8 cellular contexts compared by ENCODE assay signal in the genomic region with DNA sequence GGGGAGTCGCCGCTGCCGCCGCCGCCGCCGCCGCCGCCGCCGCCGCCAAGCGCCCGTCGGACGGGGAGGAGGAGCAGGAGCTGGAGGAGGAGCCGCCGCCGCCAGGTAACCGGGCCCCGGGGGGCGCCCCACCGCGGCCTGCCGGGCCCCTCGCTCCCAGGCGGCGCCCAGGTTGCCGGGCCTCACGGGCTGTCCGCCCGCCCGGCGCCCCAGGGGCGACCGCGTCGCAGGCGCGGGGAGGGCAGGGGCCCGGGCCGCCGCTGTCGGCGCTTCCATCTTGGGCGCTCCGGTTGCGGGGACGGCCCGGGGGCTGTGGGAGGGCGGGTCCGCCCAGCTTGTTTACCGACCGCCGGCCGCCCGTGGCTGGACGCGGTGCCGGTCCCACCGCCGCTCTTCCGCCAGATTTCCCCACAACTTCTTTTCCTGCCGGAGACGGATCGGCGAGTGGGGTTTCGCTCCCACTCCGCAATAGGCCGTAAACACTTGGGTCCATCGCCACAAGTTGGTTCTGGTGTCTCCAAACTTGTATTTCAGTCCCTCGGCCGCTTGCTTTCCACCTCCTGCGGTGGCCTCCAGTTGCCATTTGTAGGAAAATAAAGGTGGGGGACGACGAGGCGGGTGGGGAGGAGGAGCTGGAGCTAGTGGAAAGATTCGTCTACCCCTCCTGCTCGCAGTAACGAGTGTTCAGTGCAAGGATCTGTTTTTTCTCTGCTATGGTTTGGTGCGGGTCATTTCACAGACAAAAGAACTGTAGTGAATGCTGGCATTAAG. TPM values are rescaled to one million over a fixed set of nuclear protein-coding genes. Genes with fewer than 3 reads are reported as not detected.
DNase-seq lines count a peak whose midpoint lies in the region; ATAC-seq lines count a peak whose summit lies in the region.

No MANE protein-coding gene starts in this region.

- peaks cover 2% of the 10 kb centered on the region for H3K36me3 Mint-ChIP-seq in activated CD4-positive, alpha-beta T cell treated with anti-CD3 and anti-CD28 coated beads, Interleukin-2, amount 10 ng/mL, durations not matched to agents 24 days and 14 days (ENCODE audit: low read depth)
- peaks cover 5% of the 10 kb centered on the region for H3K36me3 Mint-ChIP-seq in memory B cell

- H3K36me3 ChIP-seq in KOPT-K1 (ENCODE audit: insufficient read depth, low read length): no peaks in the 10 kb centered on the region

- H3K27ac Mint-ChIP-seq in activated CD4-positive, alpha-beta T cell treated with anti-CD3 and anti-CD28 coated beads, Interleukin-2, amount 10 ng/mL, durations not matched to agents 24 days and 14 days: peak overlapping the region; percentile 95
- peak overlapping the region; percentile 97 for H3K27ac Mint-ChIP-seq in memory B cell

- peak; percentile 15 for ATAC-seq in GM21619 (IDR thresholded peaks at IDR 0.05; ENCODE audit: unreplicated experiment)
- no peak for ATAC-seq in memory B cell (ENCODE audit: low read depth)

- DNase-seq in EL: peak; percentile 44
- peak; percentile 82 for DNase-seq in activated CD4-positive, alpha-beta T cell treated with anti-CD3 and anti-CD28 coated beads, Interleukin-2, amount 10 ng/mL, durations not matched to agents 24 days and 14 days
- peak; percentile 67 for DNase-seq in ecto neural progenitor cell (ENCODE audit: low spot score)
- peak; percentile 18 to 27 for DNase-seq in memory B cell (ENCODE audit: low spot score in 2 of 2)
- peak; percentile 4 to 8 for DNase-seq in stimulated activated CD8-positive, alpha-beta memory T cell treated with anti-CD3 and anti-CD28 coated beads, Interleukin-15, amount 100 ng/mL, for 48 hours (ENCODE audit: low read depth in 2 of 2)
- DNase-seq in NCI-H2029 (lab: John Stamatoyannopoulos, UW): no peak

- peaks cover 26% of the 10 kb centered on the region for H3K4me1 Mint-ChIP-seq in activated CD4-positive, alpha-beta T cell treated with anti-CD3 and anti-CD28 coated beads, Interleukin-2, amount 10 ng/mL, durations not matched to agents 24 days and 14 days
- H3K4me1 Mint-ChIP-seq in memory B cell: peaks cover 28% of the 10 kb centered on the region

- H3K27me3 Mint-ChIP-seq in activated CD4-positive, alpha-beta T cell treated with anti-CD3 and anti-CD28 coated beads, Interleukin-2, amount 10 ng/mL, durations not matched to agents 24 days and 14 days: peaks cover 4% of the 10 kb centered on the region
- peaks cover 4% of the 10 kb centered on the region for H3K27me3 Mint-ChIP-seq in memory B cell

- intact Hi-C loops in activated CD4-positive, alpha-beta T cell treated with anti-CD3 and anti-CD28 coated beads, Interleukin-2, amount 10 ng/mL, durations not matched to agents 24 days and 14 days (cut with micrococcal nuclease): loop anchor here (2.0 to 5.0 kb wide), 5 partner anchors 173 to 905 kb away; a partner anchor contains a TSS

- H3K9me3 Mint-ChIP-seq in activated CD4-positive, alpha-beta T cell treated with anti-CD3 and anti-CD28 coated beads, Interleukin-2, amount 10 ng/mL, durations not matched to agents 24 days and 14 days: no peaks in the 10 kb centered on the region
- H3K9me3 Mint-ChIP-seq in memory B cell: no peaks in the 10 kb centered on the region

- peak overlapping the region; percentile 94 for H3K4me3 Mint-ChIP-seq in activated CD4-positive, alpha-beta T cell treated with anti-CD3 and anti-CD28 coated beads, Interleukin-2, amount 10 ng/mL, durations not matched to agents 24 days and 14 days
- peak overlapping the region; percentile 96 for H3K4me3 Mint-ChIP-seq in memory B cell

- peak overlapping the region; percentile 75 for H3K27ac ChIP-seq in KOPT-K1 (ENCODE audit: low read depth, low read length, poor library complexity, severe bottlenecking)

- no peaks in the 10 kb centered on the region for H3K9me3 ChIP-seq in KOPT-K1 (ENCODE audit: insufficient read depth, low read length, poor library complexity, severe bottlenecking)

RNA-seq across cellular contexts. Expression of a gene that starts 24.6 kb away (rescaled TPM):
- 14.9 and 15.5 TPM in 2 replicates for total RNA-seq in activated CD4-positive, alpha-beta T cell treated with anti-CD3 and anti-CD28 coated beads, Interleukin-2, amount 10 ng/mL, durations not matched to agents 24 days and 14 days
